32 cellular contexts compared by ENCODE assay signal in genomic region chr2:23244656-23245055, GRCh38.
"Had no signal": no experiment of that assay in that cellular context is flagged by ENCODE, and none has a peak within 500 bp of the region (broad histone marks: within the 10 kb centered on the region; RNA-seq: fewer than 3 reads in every experiment).

No MANE protein-coding gene starts in this region.

- H3K27me3 Mint-ChIP-seq: activated CD4-positive, alpha-beta T cell treated with anti-CD3 and anti-CD28 coated beads, Interleukin-2, amount 10 ng/mL, durations not matched to agents 24 days and 14 days had no signal

- H3K36me3 Mint-ChIP-seq: activated naive CD8-positive, alpha-beta T cell treated with anti-CD3 and anti-CD28 coated beads for 36 hours had no signal

- H3K4me1 ChIP-seq: Peyer's patch, SJSA1 had no signal

- H3K36me3 ChIP-seq: ascending aorta, Peyer's patch, SJSA1 had no signal

- H3K27me3 ChIP-seq: ascending aorta, Peyer's patch, SJSA1 had no signal

- H3K4me3 ChIP-seq: ascending aorta, Peyer's patch, SJSA1 had no signal

- H3K9me3 ChIP-seq: ascending aorta, Peyer's patch, SJSA1, SK-N-SH had no signal

- H3K4me1 Mint-ChIP-seq: activated CD4-positive, alpha-beta T cell treated with anti-CD3 and anti-CD28 coated beads, Interleukin-2, amount 10 ng/mL, durations not matched to agents 24 days and 14 days; activated naive CD8-positive, alpha-beta T cell treated with anti-CD3 and anti-CD28 coated beads for 36 hours; activated T-helper 17 cell treated with anti-CD3 and anti-CD28 coated beads, Interleukin-2, amount 50 U/mL, for 72 hours had no signal

- H3K27ac Mint-ChIP-seq: activated CD4-positive, alpha-beta T cell treated with anti-CD3 and anti-CD28 coated beads, Interleukin-2, amount 10 ng/mL, durations not matched to agents 24 days and 14 days; activated CD8-positive, alpha-beta T cell treated with anti-CD3 and anti-CD28 coated beads for 36 hours; activated naive CD8-positive, alpha-beta T cell treated with anti-CD3 and anti-CD28 coated beads for 36 hours; activated T-cell treated with anti-CD3 and anti-CD28 coated beads, Interleukin-2, amount 50 U/mL, for 72 hours; activated T-helper 17 cell treated with anti-CD3 and anti-CD28 coated beads, Interleukin-2, amount 50 U/mL, for 72 hours; T-helper 1 cell treated with Interleukin-12 subunit alpha and Interleukin-12 subunit beta and Interleukin-4 antibody, amounts not matched to agents 30 μg/mL and 1 μg/mL, for 36 hours; T-helper 2 cell treated with Interferon-gamma antibody and Interleukin-4, amounts not matched to agents 5 μg/mL and 100 μg/mL, for 36 hours had no signal

- H3K27ac ChIP-seq: ascending aorta, Peyer's patch, SJSA1 had no signal

- DNase-seq: activated CD4-positive, alpha-beta T cell treated with anti-CD3 and anti-CD28 coated beads, Interleukin-2, amount 10 ng/mL, durations not matched to agents 24 days and 14 days; activated CD4-positive, alpha-beta T cell treated with anti-CD3 and anti-CD28 coated beads, Interleukin-2, amount 50 U/mL, for 4 hours; activated CD8-positive, alpha-beta T cell treated with anti-CD3 and anti-CD28 coated beads for 36 hours; activated effector memory CD4-positive, alpha-beta T cell treated with anti-CD3 and anti-CD28 coated beads, Interleukin-2, amount 50 U/mL, for 16 hours; activated naive CD4-positive, alpha-beta T cell; activated naive CD4-positive, alpha-beta T cell treated with anti-CD3 and anti-CD28 coated beads, Interleukin-2, amount 50 U/mL, for 16 hours; activated naive CD8-positive, alpha-beta T cell treated with anti-CD3 and anti-CD28 coated beads for 36 hours; activated T-cell treated with anti-CD3 and anti-CD28 coated beads, Interleukin-2, amount 50 U/mL, for 1 hour; activated T-cell treated with anti-CD3 and anti-CD28 coated beads, Interleukin-2, amount 50 U/mL, for 72 hours; amygdala; Kasumi-1; KG1; MM.1S; MV-4-11; NCI-H1092; NCI-H1436 treated with DMSO at 0.1 percent for 48 hours; NCI-H1694 treated with DMSO at 0.1 percent for 48 hours; NCI-H2029; NCI-H345; NCI-H526; NCI-H748 treated with DMSO at 0.1 percent for 48 hours; NK-92 treated with Interleukin-12 subunit alpha and Interleukin-12 subunit beta, amount 100 ng/mL, for 24 hours; PC-3; Peyer's patch; RPMI8226; SHP77 treated with DMSO at 0.1 percent for 48 hours; SK-N-SH had no signal

- ATAC-seq: activated CD8-positive, alpha-beta T cell treated with anti-CD3 and anti-CD28 coated beads for 36 hours; activated T-cell treated with anti-CD3 and anti-CD28 coated beads, Interleukin-2, amount 50 U/mL, for 72 hours; activated T-helper 17 cell treated with anti-CD3 and anti-CD28 coated beads, Interleukin-2, amount 50 U/mL, for 72 hours; PC-3 had no signal

- H3K4me3 Mint-ChIP-seq: activated CD4-positive, alpha-beta T cell treated with anti-CD3 and anti-CD28 coated beads, Interleukin-2, amount 10 ng/mL, durations not matched to agents 24 days and 14 days; activated CD8-positive, alpha-beta T cell treated with anti-CD3 and anti-CD28 coated beads for 36 hours; activated naive CD8-positive, alpha-beta T cell treated with anti-CD3 and anti-CD28 coated beads for 36 hours; activated T-cell treated with anti-CD3 and anti-CD28 coated beads, Interleukin-2, amount 50 U/mL, for 72 hours; activated T-helper 17 cell treated with anti-CD3 and anti-CD28 coated beads, Interleukin-2, amount 50 U/mL, for 72 hours; T-helper 1 cell treated with Interleukin-12 subunit alpha and Interleukin-12 subunit beta and Interleukin-4 antibody, amounts not matched to agents 30 μg/mL and 1 μg/mL, for 36 hours; T-helper 2 cell treated with Interferon-gamma antibody and Interleukin-4, amounts not matched to agents 5 μg/mL and 100 μg/mL, for 36 hours had no signal

- H3K9me3 Mint-ChIP-seq: activated CD4-positive, alpha-beta T cell treated with anti-CD3 and anti-CD28 coated beads, Interleukin-2, amount 10 ng/mL, durations not matched to agents 24 days and 14 days; activated CD8-positive, alpha-beta T cell treated with anti-CD3 and anti-CD28 coated beads for 36 hours; activated naive CD8-positive, alpha-beta T cell treated with anti-CD3 and anti-CD28 coated beads for 36 hours; activated T-cell treated with anti-CD3 and anti-CD28 coated beads, Interleukin-2, amount 50 U/mL, for 72 hours; T-helper 1 cell treated with Interleukin-12 subunit alpha and Interleukin-12 subunit beta and Interleukin-4 antibody, amounts not matched to agents 30 μg/mL and 1 μg/mL, for 36 hours; T-helper 2 cell treated with Interferon-gamma antibody and Interleukin-4, amounts not matched to agents 5 μg/mL and 100 μg/mL, for 36 hours had no signal
